In genomic region chr4:137370206-137370633, GRCh38 we compare ENCODE assay signal across 16 cellular contexts.
A peak's percentile ranks its signal among the peaks of the same experiment; 100 is the strongest.
DNase-seq lines count a peak whose midpoint lies in the region; ATAC-seq and TF ChIP-seq lines count a peak whose summit lies in the region.
"Had no signal": no experiment of that assay in that cellular context is flagged by ENCODE, and none has a peak within 500 bp of the region (broad histone marks: within the 10 kb centered on the region; RNA-seq: fewer than 3 reads in every experiment).

No MANE protein-coding gene starts in this region.

- H3K4me3 ChIP-seq in AG10803 (ENCODE audit: low read length) (no peak overlapping the region), cardiac fibroblast (replicated peaks in 1 of 2; ENCODE audit: low read depth in 2 of 2, low read length in 2 of 2) (no peak overlapping the region), colonic mucosa (no peak overlapping the region)
- H3K4me3 ChIP-seq: transverse colon had no signal

- H3K4me3 Mint-ChIP-seq in mesothelial cell of epicardium: no peak overlapping the region
- H3K4me3 Mint-ChIP-seq: activated CD4-positive, alpha-beta memory T cell treated with anti-CD3 and anti-CD28 coated beads, Interleukin-2, amount 10 ng/mL, durations not matched to agents 7 days and 5 days; endodermal cell had no signal

- H3K9me3 ChIP-seq in colonic mucosa: no peaks in the 10 kb centered on the region
- H3K9me3 ChIP-seq: transverse colon had no signal

- ATAC-seq in GM21390 (IDR thresholded peaks at IDR 0.05; ENCODE audit: unreplicated experiment): no peak

- H3K27ac Mint-ChIP-seq in mesothelial cell of epicardium: peak overlapping the region; percentile 79
- H3K27ac Mint-ChIP-seq: activated CD4-positive, alpha-beta memory T cell treated with anti-CD3 and anti-CD28 coated beads, Interleukin-2, amount 10 ng/mL, durations not matched to agents 7 days and 5 days; activated T-helper 2 cell treated with anti-CD3 and anti-CD28 coated beads, Interferon-gamma antibody, Interleukin-2, Interleukin-4, amounts not matched to agents 10 μg/mL and 5 μg/mL and 100 μg/mL, durations not matched to agents 14 hours and 24 hours and 36 hours; endodermal cell had no signal

- TF ChIP-seq CTCF in AG10803 (conservative IDR thresholded peaks at IDR 0.05; ENCODE audit: low read length) (no peak), cardiac fibroblast (IDR thresholded peaks at IDR 0.05; ENCODE audit: low read depth, low read length) (no peak), mesothelial cell of epicardium (IDR thresholded peaks at IDR 0.05; ENCODE audit: unreplicated experiment) (no peak), colonic mucosa (IDR thresholded peaks at IDR 0.05) (no peak)

- H3K9ac ChIP-seq in colonic mucosa (ENCODE audit: low read depth in 2 of 2, low read length in 2 of 2): no peak overlapping the region
- H3K9ac ChIP-seq: parathyroid adenoma had no signal

- intact Hi-C loops in colonic mucosa (cut with DNase I): no loop called here

- H3K4me1 ChIP-seq in colonic mucosa: no peaks in the 10 kb centered on the region
- H3K4me1 ChIP-seq: parathyroid adenoma, transverse colon had no signal

- H3K27me3 ChIP-seq in colonic mucosa: no peaks in the 10 kb centered on the region
- H3K27me3 ChIP-seq: transverse colon had no signal

- H3K27ac ChIP-seq in colonic mucosa: no peak overlapping the region
- H3K27ac ChIP-seq: parathyroid adenoma had no signal

- peak; percentile 75 for DNase-seq in AG10803 (ENCODE audit: low read depth)
- DNase-seq in LoVo (ENCODE audit: low spot score): peak; percentile 17
- DNase-seq in cardiac fibroblast (ENCODE audit: low read depth in 2 of 2): peak; percentile 37 to 80
- DNase-seq in mesothelial cell of epicardium (ENCODE audit: low spot score in 2 of 2, unreplicated experiment in 2 of 2): no peak
- DNase-seq in colonic mucosa: no peak
- DNase-seq in stimulated activated CD4-positive, alpha-beta T cell treated with anti-CD3 and anti-CD28 coated beads, Interleukin-12 subunit alpha, Interleukin-12 subunit beta, amount 100 ng/mL, for 4 hours: no peak
- no peak for DNase-seq in NCI-H2081 (lab: John Stamatoyannopoulos, UW)
- DNase-seq: activated CD4-positive, alpha-beta memory T cell treated with anti-CD3 and anti-CD28 coated beads, Interleukin-2, amount 10 ng/mL, durations not matched to agents 7 days and 5 days; aorta; endodermal cell; NCI-H1930; Right ventricle myocardium superior; transverse colon had no signal

- H3K27me3 Mint-ChIP-seq in mesothelial cell of epicardium (ENCODE audit: low read depth): no peaks in the 10 kb centered on the region
- H3K27me3 Mint-ChIP-seq: activated CD4-positive, alpha-beta memory T cell treated with anti-CD3 and anti-CD28 coated beads, Interleukin-2, amount 10 ng/mL, durations not matched to agents 7 days and 5 days had no signal

- no peaks in the 10 kb centered on the region for H3K36me3 Mint-ChIP-seq in mesothelial cell of epicardium

- no peaks in the 10 kb centered on the region for H3K9me3 Mint-ChIP-seq in mesothelial cell of epicardium
- H3K9me3 Mint-ChIP-seq: activated CD4-positive, alpha-beta memory T cell treated with anti-CD3 and anti-CD28 coated beads, Interleukin-2, amount 10 ng/mL, durations not matched to agents 7 days and 5 days; activated T-helper 2 cell treated with anti-CD3 and anti-CD28 coated beads, Interferon-gamma antibody, Interleukin-2, Interleukin-4, amounts not matched to agents 10 μg/mL and 5 μg/mL and 100 μg/mL, durations not matched to agents 14 hours and 24 hours and 36 hours; endodermal cell had no signal

- H3K4me1 Mint-ChIP-seq in mesothelial cell of epicardium: peaks cover 37% of the 10 kb centered on the region
- H3K4me1 Mint-ChIP-seq: activated CD4-positive, alpha-beta memory T cell treated with anti-CD3 and anti-CD28 coated beads, Interleukin-2, amount 10 ng/mL, durations not matched to agents 7 days and 5 days; endodermal cell had no signal

- no peaks in the 10 kb centered on the region for H3K36me3 ChIP-seq in colonic mucosa
- H3K36me3 ChIP-seq: transverse colon had no signal

Comparison
In these comparisons a context has a peak if more than half of its experiments do, and no peak if none do; other contexts are left out.
1. DNase-seq: peak in AG10803 (single experiment), LoVo (single experiment) and cardiac fibroblast (2 of 2); none in mesothelial cell of epicardium (0 of 2), colonic mucosa (single experiment), stimulated activated CD4-positive, alpha-beta T cell treated with anti-CD3 and anti-CD28 coated beads, Interleukin-12 subunit alpha, Interleukin-12 subunit beta, amount 100 ng/mL, for 4 hours (single experiment) and NCI-H2081 (0 of 2).